19 cellular contexts compared by ENCODE assay signal in the genomic region with DNA sequence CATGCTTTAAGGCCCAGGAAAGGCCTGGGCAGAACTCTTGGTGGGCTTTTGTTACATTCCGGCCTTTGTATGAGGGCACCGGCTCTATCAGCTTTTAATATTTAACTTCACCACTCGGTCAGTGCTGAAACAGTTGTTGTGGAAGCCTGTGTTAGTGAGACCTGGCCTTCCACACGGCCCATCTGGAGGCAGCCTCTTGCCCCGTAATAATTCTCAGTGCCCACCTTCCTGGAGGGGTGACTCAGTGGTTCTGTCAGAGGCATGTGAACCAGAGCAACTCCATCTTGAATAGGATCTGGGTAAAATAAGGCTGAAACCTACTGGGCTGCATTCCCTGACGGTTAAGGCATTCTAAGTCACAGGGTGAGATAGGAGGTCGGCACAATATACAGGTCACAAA.
DNase-seq lines count a peak whose midpoint lies in the region; ATAC-seq and TF ChIP-seq lines count a peak whose summit lies in the region.
"Had no signal": no experiment of that assay in that cellular context is flagged by ENCODE, and none has a peak within 500 bp of the region (broad histone marks: within the 10 kb centered on the region; RNA-seq: fewer than 3 reads in every experiment).

No MANE protein-coding gene starts in this region.

- intact Hi-C loops in right lobe of liver (cut with DNase I) = no loop called here
- intact Hi-C loops in vagina (cut with DNase I) = no loop called here
- intact Hi-C loops in activated T-helper 2 cell treated with anti-CD3 and anti-CD28 coated beads, Interferon-gamma antibody, Interleukin-2, Interleukin-4, amounts not matched to agents 10 μg/mL and 5 μg/mL and 100 μg/mL, durations not matched to agents 14 hours and 24 hours and 36 hours (cut with micrococcal nuclease) = no loop called here

- H3K27ac ChIP-seq in WERI-Rb-1 (peak overlapping the region; percentile 92), right lobe of liver (no peak overlapping the region), vagina (no peak overlapping the region)
- H3K27ac ChIP-seq: BLaER1 treated with 17β-estradiol and CSF1 and Interleukin-3, amounts not matched to agents 10 nM and 100 nM; GM23248 had no signal

- H3K27ac Mint-ChIP-seq in type B pancreatic cell = peak overlapping the region; percentile 31
- no peak overlapping the region for H3K27ac Mint-ChIP-seq in activated T-helper 2 cell treated with anti-CD3 and anti-CD28 coated beads, Interferon-gamma antibody, Interleukin-2, Interleukin-4, amounts not matched to agents 10 μg/mL and 5 μg/mL and 100 μg/mL, durations not matched to agents 14 hours and 24 hours and 36 hours
- H3K27ac Mint-ChIP-seq: B cell; CD8-positive, alpha-beta memory T cell had no signal

- peak; percentile 43 to 65 (median 56) for ATAC-seq in right lobe of liver
- ATAC-seq: GM12878 had no signal

- peaks cover 5% of the 10 kb centered on the region for H3K9me3 Mint-ChIP-seq in type B pancreatic cell
- no peaks in the 10 kb centered on the region for H3K9me3 Mint-ChIP-seq in activated T-helper 2 cell treated with anti-CD3 and anti-CD28 coated beads, Interferon-gamma antibody, Interleukin-2, Interleukin-4, amounts not matched to agents 10 μg/mL and 5 μg/mL and 100 μg/mL, durations not matched to agents 14 hours and 24 hours and 36 hours
- H3K9me3 Mint-ChIP-seq: CD8-positive, alpha-beta memory T cell had no signal

- no peaks in the 10 kb centered on the region for H3K27me3 Mint-ChIP-seq in type B pancreatic cell
- no peaks in the 10 kb centered on the region for H3K27me3 Mint-ChIP-seq in activated T-helper 2 cell treated with anti-CD3 and anti-CD28 coated beads, Interferon-gamma antibody, Interleukin-2, Interleukin-4, amounts not matched to agents 10 μg/mL and 5 μg/mL and 100 μg/mL, durations not matched to agents 14 hours and 24 hours and 36 hours (ENCODE audit: low read depth)
- H3K27me3 Mint-ChIP-seq: B cell; CD8-positive, alpha-beta memory T cell had no signal

- H3K36me3 ChIP-seq in WERI-Rb-1 (no peaks in the 10 kb centered on the region), right lobe of liver (no peaks in the 10 kb centered on the region), vagina (no peaks in the 10 kb centered on the region)
- H3K36me3 ChIP-seq: BLaER1 treated with 17β-estradiol and CSF1 and Interleukin-3, amounts not matched to agents 10 nM and 100 nM; HAP-1 had no signal

- 41% methylated on average over 6 of the region's 7 CpGs for WGBS in right lobe of liver (ENCODE audit: insufficient coverage, low coverage, low lambda C conversion rate, missing lambda C conversion rate)

- H3K4me3 Mint-ChIP-seq in type B pancreatic cell = peak overlapping the region; percentile 6
- H3K4me3 Mint-ChIP-seq in activated T-helper 2 cell treated with anti-CD3 and anti-CD28 coated beads, Interferon-gamma antibody, Interleukin-2, Interleukin-4, amounts not matched to agents 10 μg/mL and 5 μg/mL and 100 μg/mL, durations not matched to agents 14 hours and 24 hours and 36 hours (ENCODE audit: low read depth) = no peak overlapping the region
- H3K4me3 Mint-ChIP-seq: B cell; CD8-positive, alpha-beta memory T cell had no signal

- H3K36me3 Mint-ChIP-seq in type B pancreatic cell = no peaks in the 10 kb centered on the region
- H3K36me3 Mint-ChIP-seq in activated T-helper 2 cell treated with anti-CD3 and anti-CD28 coated beads, Interferon-gamma antibody, Interleukin-2, Interleukin-4, amounts not matched to agents 10 μg/mL and 5 μg/mL and 100 μg/mL, durations not matched to agents 14 hours and 24 hours and 36 hours (ENCODE audit: low read depth) = no peaks in the 10 kb centered on the region

- no peak overlapping the region for H3K4me3 ChIP-seq in WERI-Rb-1 (ENCODE audit: low read depth, low read length)
- no peak overlapping the region for H3K4me3 ChIP-seq in right lobe of liver
- H3K4me3 ChIP-seq in vagina = no peak overlapping the region
- H3K4me3 ChIP-seq: BLaER1 treated with 17β-estradiol and CSF1 and Interleukin-3, amounts not matched to agents 10 nM and 100 nM; GM12878; GM23248; HAP-1 had no signal

- H3K9me3 ChIP-seq in WERI-Rb-1 (ENCODE audit: severe bottlenecking) (peaks cover 11% of the 10 kb centered on the region), right lobe of liver (no peaks in the 10 kb centered on the region), vagina (no peaks in the 10 kb centered on the region)
- H3K9me3 ChIP-seq: HAP-1 had no signal

- H3K4me1 ChIP-seq in right lobe of liver = peaks cover 0 to 27% (median 7%) of the 10 kb centered on the region in 4 donors
- no peaks in the 10 kb centered on the region for H3K4me1 ChIP-seq in vagina
- H3K4me1 ChIP-seq: BLaER1 treated with 17β-estradiol and CSF1 and Interleukin-3, amounts not matched to agents 10 nM and 100 nM; HAP-1 had no signal

- peaks cover 29% of the 10 kb centered on the region for H3K4me1 Mint-ChIP-seq in type B pancreatic cell (ENCODE audit: unreplicated experiment)
- no peaks in the 10 kb centered on the region for H3K4me1 Mint-ChIP-seq in activated T-helper 2 cell treated with anti-CD3 and anti-CD28 coated beads, Interferon-gamma antibody, Interleukin-2, Interleukin-4, amounts not matched to agents 10 μg/mL and 5 μg/mL and 100 μg/mL, durations not matched to agents 14 hours and 24 hours and 36 hours (ENCODE audit: low read depth)
- H3K4me1 Mint-ChIP-seq: B cell; CD8-positive, alpha-beta memory T cell had no signal

- DNase-seq in WERI-Rb-1 = no peak
- DNase-seq in left kidney (ENCODE audit: low read depth, low spot score) = peak; percentile 8
- no peak for DNase-seq in right lobe of liver
- no peak for DNase-seq in type B pancreatic cell (ENCODE audit: extremely low spot score, unreplicated experiment)
- no peak for DNase-seq in vagina (ENCODE audit: extremely low spot score in 2 of 2)
- DNase-seq in activated T-helper 2 cell treated with anti-CD3 and anti-CD28 coated beads, Interferon-gamma antibody, Interleukin-2, Interleukin-4, amounts not matched to agents 10 μg/mL and 5 μg/mL and 100 μg/mL, durations not matched to agents 14 hours and 24 hours and 36 hours (ENCODE audit: low spot score) = no peak
- no peak for DNase-seq in cerebellum (ENCODE audit: low spot score)
- DNase-seq: 8988T; CD8-positive, alpha-beta memory T cell; COR-L47; DMS 273 treated with DMSO at 0.1 percent for 48 hours; DMS53; DND-41; EL; GM23248 had no signal

- no peaks in the 10 kb centered on the region for H3K27me3 ChIP-seq in WERI-Rb-1 (ENCODE audit: insufficient read depth, low read depth, severe bottlenecking)
- H3K27me3 ChIP-seq in right lobe of liver = no peaks in the 10 kb centered on the region
- no peaks in the 10 kb centered on the region for H3K27me3 ChIP-seq in vagina
- H3K27me3 ChIP-seq: BLaER1 treated with 17β-estradiol and CSF1 and Interleukin-3, amounts not matched to agents 10 nM and 100 nM had no signal

- no peak for TF ChIP-seq CTCF in WERI-Rb-1 (IDR thresholded peaks at IDR 0.05; ENCODE audit: low read depth, low read length)
- no peak for TF ChIP-seq CTCF in right lobe of liver (IDR thresholded peaks at IDR 0.05)
- TF ChIP-seq CTCF in type B pancreatic cell (conservative IDR thresholded peaks at IDR 0.05) = no peak
- no peak for TF ChIP-seq CTCF in vagina (IDR thresholded peaks at IDR 0.05)

- TF ChIP-seq POLR2A in right lobe of liver (IDR thresholded peaks at IDR 0.05) (no peak), vagina (IDR thresholded peaks at IDR 0.05) (no peak)
